Comparison of ENCODE assay signal across 5 cellular contexts in genomic region chr12:11033959-11034358, GRCh38. TPM values are rescaled to one million over a fixed set of nuclear protein-coding genes. Genes with fewer than 3 reads are reported as not detected.
"Had no signal": no experiment of that assay in that cellular context is flagged by ENCODE, and none has a peak within 500 bp of the region (broad histone marks: within the 10 kb centered on the region; RNA-seq: fewer than 3 reads in every experiment).

No MANE protein-coding gene starts in this region.

RNA-seq across cellular contexts. Expression of gene TAS2R31, which starts 2.8 kb away (rescaled TPM):
- polyA plus RNA-seq: mammary epithelial cell had no signal

RNA-seq across cellular contexts. Expression of gene TAS2R19, which starts 11.5 kb away (rescaled TPM):
- polyA plus RNA-seq: liver, mammary epithelial cell had no signal

RNA-seq across cellular contexts. Expression of gene TAS2R46, which starts 28.1 kb away (rescaled TPM):
- polyA plus RNA-seq: adipose tissue, mammary epithelial cell, right cardiac atrium had no signal

RNA-seq across cellular contexts. Expression of gene TAS2R50, which starts 47.2 kb away (rescaled TPM):
- polyA plus RNA-seq: liver, mammary epithelial cell, thymus had no signal
